8 cellular contexts compared by ENCODE assay signal in the genomic region with DNA sequence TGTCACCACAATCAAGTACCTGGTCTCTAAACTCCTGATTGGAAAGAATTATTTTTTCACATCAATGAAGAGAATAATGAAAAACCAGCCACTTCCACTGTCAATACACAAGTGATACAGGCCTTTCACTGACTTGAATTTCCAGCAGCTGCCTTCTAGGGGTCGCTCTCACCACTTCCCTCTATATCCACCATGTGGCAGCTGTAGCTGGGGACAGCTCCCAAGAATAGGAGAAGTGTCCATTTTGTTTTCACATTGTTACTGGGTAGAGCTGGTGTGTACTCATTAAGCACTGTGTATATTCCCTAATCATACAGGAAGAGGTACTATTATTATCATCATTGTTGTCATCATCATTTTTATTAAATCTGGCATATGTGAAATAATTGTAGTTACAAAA.
DNase-seq lines count a peak whose midpoint lies in the region; ATAC-seq and TF ChIP-seq lines count a peak whose summit lies in the region.

No MANE protein-coding gene starts in this region.

- no peak overlapping the region for H3K4me3 ChIP-seq in mammary epithelial cell (replicated peaks in 1 of 3; ENCODE audit: insufficient read depth in 1 of 3, low read depth in 2 of 3, low read length in 3 of 3)

- H4K20me1 ChIP-seq in mammary epithelial cell (ENCODE audit: insufficient read depth, low read length) = no peaks in the 10 kb centered on the region

- no peaks in the 10 kb centered on the region for H3K27me3 ChIP-seq in mammary epithelial cell (ENCODE audit: insufficient read depth, low read length)

- no peak overlapping the region for H3K9ac ChIP-seq in mammary epithelial cell (ENCODE audit: insufficient read depth, low read length)

- peak; percentile 59 to 68 for TF ChIP-seq CTCF in mammary epithelial cell (conservative IDR thresholded peaks at IDR 0.05 in 1 of 2, IDR thresholded peaks at IDR 0.05 in 1 of 2; ENCODE audit: extremely low read depth in 1 of 2, insufficient read depth in 1 of 2, low read depth in 1 of 2, low read length in 2 of 2)

- H3K27ac ChIP-seq in mammary epithelial cell (ENCODE audit: insufficient read depth, low read depth, low read length) = no peak overlapping the region

- H3K4me1 ChIP-seq in mammary epithelial cell (ENCODE audit: insufficient read depth, low read length) = peaks cover 7% of the 10 kb centered on the region

- no peak overlapping the region for H2AFZ ChIP-seq in mammary epithelial cell (ENCODE audit: low read depth, low read length)

- no peaks in the 10 kb centered on the region for H3K36me3 ChIP-seq in mammary epithelial cell (ENCODE audit: insufficient read depth, low read length)

- WGBS in mammary epithelial cell (ENCODE audit: low coverage, missing lambda C conversion rate) = 67% methylated on average over 1 of the region's 1 CpG

- dilution Hi-C loops in mammary epithelial cell (cut with HindIII; ENCODE audit: low sequenced_read_pairs) = no loop called here

- no peak overlapping the region for H3K4me2 ChIP-seq in mammary epithelial cell (ENCODE audit: insufficient read depth, low read depth, low read length)

- BruUV-seq in mammary epithelial cell (replicated peaks; lab: Mats Ljungman, UMichigan) = no TSS peak

- CTCF ChIA-PET in mammary epithelial cell (lab: Charles Lee; ENCODE audit: low non-redundant PET) = interaction anchor here (0.6 kb wide), 1 partner anchor 558 kb away, joined by 5 read pairs; no protein-coding TSS in a partner anchor

- in situ Hi-C loops in mammary epithelial cell (cut with MboI; ENCODE audit: low sequenced_read_pairs in 2 of 2) = no loop called here

- intact Hi-C loops in mammary epithelial cell (cut with micrococcal nuclease) = no loop called here

- no peak for ATAC-seq in GM19397 (IDR thresholded peaks at IDR 0.05; ENCODE audit: unreplicated experiment)
- no peak for ATAC-seq in HG02870 (IDR thresholded peaks at IDR 0.05; ENCODE audit: unreplicated experiment)
- ATAC-seq in GM21360 (IDR thresholded peaks at IDR 0.05; ENCODE audit: unreplicated experiment) = no peak

- H3K79me2 ChIP-seq in mammary epithelial cell (ENCODE audit: insufficient read depth, low read length) = no peaks in the 10 kb centered on the region

- DNase-seq in HT1080 (ENCODE audit: low read depth) (peak; percentile 37), NCI-H510A (lab: John Stamatoyannopoulos, UW) (peak; percentile 59), mammary epithelial cell (peak; percentile 19), putamen (ENCODE audit: low spot score) (peak; percentile 19), NK-92 (lab: John Stamatoyannopoulos, UW; ENCODE audit: unreplicated experiment) (no peak)

- H3K9me3 ChIP-seq in mammary epithelial cell (replicated peaks; ENCODE audit: insufficient read depth, low read length) = no peaks in the 10 kb centered on the region
